Comparison of ENCODE assay signal across 27 cellular contexts in genomic region chr21:16198546-16198945, GRCh38.
DNase-seq lines count a peak whose midpoint lies in the region; ATAC-seq and TF ChIP-seq lines count a peak whose summit lies in the region.
"Had no signal": no experiment of that assay in that cellular context is flagged by ENCODE, and none has a peak within 500 bp of the region (broad histone marks: within the 10 kb centered on the region; RNA-seq: fewer than 3 reads in every experiment).

No MANE protein-coding gene starts in this region.

- DNase-seq in HFFc6 (no peak), neural crest cell (ENCODE audit: low read depth, low spot score) (no peak), NCI-H1930 (lab: John Stamatoyannopoulos, UW) (no peak)
- no peak for DNase-seq in CD8-positive, alpha-beta T cell
- DNase-seq: amygdala; cortex of kidney; endodermal cell; hypothalamus; left lung; naive thymus-derived CD4-positive, alpha-beta T cell; NCI-H1048; NCI-H187; NCI-H524 treated with DMSO at 0.1 percent for 48 hours; posterior cingulate gyrus; SHP77; sigmoid colon; stimulated activated naive B cell treated with anti-CD40 and anti-IgM and Interleukin-4, amounts not matched to agents 10 μg/mL and 1 μg/mL and 100 μg/mL, for 72 hours; upper lobe of right lung had no signal

- H3K27ac Mint-ChIP-seq in HFFc6, result no peak overlapping the region; the same call in 1 of the 2 replicates
- no peak overlapping the region for H3K27ac Mint-ChIP-seq in neural crest cell (ENCODE audit: unreplicated experiment)
- no peak overlapping the region for H3K27ac Mint-ChIP-seq in CD8-positive, alpha-beta T cell
- H3K27ac Mint-ChIP-seq: activated naive CD4-positive, alpha-beta T cell treated with anti-CD3 and anti-CD28 coated beads, Interleukin-2, amount 50 U/mL, for 24 hours; endodermal cell; GM23338; stimulated activated naive B cell treated with anti-CD40 and anti-IgM and Interleukin-4, amounts not matched to agents 10 μg/mL and 1 μg/mL and 100 μg/mL, for 72 hours; WTC11 had no signal

- H3K36me3 Mint-ChIP-seq in HFFc6 (ENCODE audit: low read depth) (peaks cover 22% of the 10 kb centered on the region), neural crest cell (ENCODE audit: low read depth) (peaks cover 36% of the 10 kb centered on the region)
- H3K36me3 Mint-ChIP-seq in CD8-positive, alpha-beta T cell, result no peaks in the 10 kb centered on the region
- H3K36me3 Mint-ChIP-seq: activated naive CD4-positive, alpha-beta T cell treated with anti-CD3 and anti-CD28 coated beads, Interleukin-2, amount 50 U/mL, for 24 hours; naive thymus-derived CD4-positive, alpha-beta T cell; stimulated activated naive B cell treated with anti-CD40 and anti-IgM and Interleukin-4, amounts not matched to agents 10 μg/mL and 1 μg/mL and 100 μg/mL, for 72 hours; WTC11 had no signal

- intact Hi-C loops in CD8-positive, alpha-beta T cell (cut with DNase I, micrococcal nuclease), result no loop called here

- H3K4me3 ChIP-seq in CD8-positive, alpha-beta T cell (ENCODE audit: low read depth, low read length), result no peak overlapping the region
- H3K4me3 ChIP-seq: BLaER1, esophagus muscularis mucosa, GM23338, left lung, sigmoid colon, upper lobe of right lung had no signal

- TF ChIP-seq CTCF in C4-2B (conservative IDR thresholded peaks at IDR 0.05), result no peak
- no peak for TF ChIP-seq CTCF in HFFc6 (IDR thresholded peaks at IDR 0.05)
- TF ChIP-seq CTCF in neural crest cell (conservative IDR thresholded peaks at IDR 0.05), result no peak
- TF ChIP-seq CTCF in CD8-positive, alpha-beta T cell (IDR thresholded peaks at IDR 0.05), result no peak

- peak overlapping the region; percentile 19; the same call in 1 of the 2 replicates for H3K4me3 Mint-ChIP-seq in HFFc6
- H3K4me3 Mint-ChIP-seq in neural crest cell, result peak overlapping the region; percentile 36
- no peak overlapping the region for H3K4me3 Mint-ChIP-seq in CD8-positive, alpha-beta T cell
- H3K4me3 Mint-ChIP-seq: activated naive CD4-positive, alpha-beta T cell treated with anti-CD3 and anti-CD28 coated beads, Interleukin-2, amount 50 U/mL, for 24 hours; endodermal cell; GM23338; stimulated activated naive B cell treated with anti-CD40 and anti-IgM and Interleukin-4, amounts not matched to agents 10 μg/mL and 1 μg/mL and 100 μg/mL, for 72 hours; WTC11 had no signal

- peak overlapping the region; percentile 76; the same call in 1 of the 2 replicates for H3K27ac ChIP-seq in C4-2B
- peak overlapping the region; percentile 20 for H3K27ac ChIP-seq in cingulate gyrus (ENCODE audit: low read depth, low read length)
- H3K27ac ChIP-seq in CD8-positive, alpha-beta T cell (ENCODE audit: low read depth, low read length), result no peak overlapping the region
- H3K27ac ChIP-seq: BLaER1, esophagus muscularis mucosa, left lung, sigmoid colon, upper lobe of right lung had no signal

- H3K4me1 Mint-ChIP-seq in HFFc6 (ENCODE audit: low read depth) (peaks cover 53% of the 10 kb centered on the region), neural crest cell (peaks cover 56% of the 10 kb centered on the region)
- peaks cover 11% of the 10 kb centered on the region for H3K4me1 Mint-ChIP-seq in CD8-positive, alpha-beta T cell (ENCODE audit: low read depth)

- H3K4me1 ChIP-seq in CD8-positive, alpha-beta T cell (ENCODE audit: insufficient read depth, low read length), result no peaks in the 10 kb centered on the region
- H3K4me1 ChIP-seq: esophagus muscularis mucosa, sigmoid colon, upper lobe of right lung had no signal

- ATAC-seq in SK-N-SH treated with all-trans-retinoic acid at 6 μM for 48 hours (no peak), GM19328 (IDR thresholded peaks at IDR 0.05; ENCODE audit: unreplicated experiment) (no peak)
- no peak for ATAC-seq in CD8-positive, alpha-beta T cell
- ATAC-seq: GM23338; left lung; naive thymus-derived CD4-positive, alpha-beta T cell; stimulated activated naive B cell treated with anti-CD40 and anti-IgM and Interleukin-4, amounts not matched to agents 10 μg/mL and 1 μg/mL and 100 μg/mL, for 72 hours; upper lobe of right lung; WTC11 had no signal

- H3K27me3 ChIP-seq in CD8-positive, alpha-beta T cell (ENCODE audit: insufficient read depth, low read length), result no peaks in the 10 kb centered on the region
- H3K27me3 ChIP-seq: BLaER1, esophagus muscularis mucosa, left lung, sigmoid colon, upper lobe of right lung had no signal

- POLR2A ChIA-PET in CD8-positive, alpha-beta T cell (lab: Charles Lee), result no interaction called here

- H3K9me3 Mint-ChIP-seq in HFFc6 (no peaks in the 10 kb centered on the region), neural crest cell (peaks cover 16% of the 10 kb centered on the region)
- no peaks in the 10 kb centered on the region for H3K9me3 Mint-ChIP-seq in CD8-positive, alpha-beta T cell
- H3K9me3 Mint-ChIP-seq: activated naive CD4-positive, alpha-beta T cell treated with anti-CD3 and anti-CD28 coated beads, Interleukin-2, amount 50 U/mL, for 24 hours had no signal

- no peaks in the 10 kb centered on the region for H3K27me3 Mint-ChIP-seq in HFFc6 (ENCODE audit: insufficient read depth)
- H3K27me3 Mint-ChIP-seq in neural crest cell (ENCODE audit: low read depth), result no peaks in the 10 kb centered on the region
- peaks cover 4% of the 10 kb centered on the region for H3K27me3 Mint-ChIP-seq in CD8-positive, alpha-beta T cell (ENCODE audit: low read depth)
- H3K27me3 Mint-ChIP-seq: stimulated activated naive B cell treated with anti-CD40 and anti-IgM and Interleukin-4, amounts not matched to agents 10 μg/mL and 1 μg/mL and 100 μg/mL, for 72 hours had no signal

- CTCF ChIA-PET in CD8-positive, alpha-beta T cell (lab: Charles Lee), result no interaction called here

- H3K9me3 ChIP-seq in CD8-positive, alpha-beta T cell (ENCODE audit: low read length), result no peaks in the 10 kb centered on the region
- H3K9me3 ChIP-seq: BLaER1, left lung, sigmoid colon, upper lobe of right lung had no signal

- H3K36me3 ChIP-seq in CD8-positive, alpha-beta T cell (ENCODE audit: insufficient read depth, low read length), result no peaks in the 10 kb centered on the region
- H3K36me3 ChIP-seq: BLaER1, esophagus muscularis mucosa, left lung, sigmoid colon, upper lobe of right lung had no signal

TF ChIP-seq in SK-N-SH treated with all-trans-retinoic acid at 6 μM for 48 hours, 23 proteins besides CTCF, POLR2A, EP300 and RAD21 (continues in another document):
- TF ChIP-seq CSRNP3 (CRISPR knock-in tag; IDR thresholded peaks at IDR 0.05), result no peak
- no peak for TF ChIP-seq ZNF70 (CRISPR knock-in tag; IDR thresholded peaks at IDR 0.05)
- no peak for TF ChIP-seq ARNTL (CRISPR knock-in tag; IDR thresholded peaks at IDR 0.05; ENCODE audit: borderline replicate concordance, low read depth)
- TF ChIP-seq OSR1 (CRISPR knock-in tag; IDR thresholded peaks at IDR 0.05), result no peak
- no peak for TF ChIP-seq POU6F1 (CRISPR knock-in tag; IDR thresholded peaks at IDR 0.05; ENCODE audit: borderline replicate concordance, low read depth)
- no peak for TF ChIP-seq TSHZ2 (CRISPR knock-in tag; IDR thresholded peaks at IDR 0.05)
- TF ChIP-seq ISL1 (CRISPR knock-in tag; IDR thresholded peaks at IDR 0.05), result no peak
- TF ChIP-seq ZNF565 (CRISPR knock-in tag; conservative IDR thresholded peaks at IDR 0.05; ENCODE audit: low read depth), result no peak
- TF ChIP-seq TCF4 (CRISPR knock-in tag; IDR thresholded peaks at IDR 0.05; ENCODE audit: borderline replicate concordance), result no peak
